ENCODE assay signal across 7 cellular contexts in genomic region chr17:8222380-8222629, GRCh38.
DNase-seq lines count a peak whose midpoint lies in the region; ATAC-seq and TF ChIP-seq lines count a peak whose summit lies in the region.

No MANE protein-coding gene starts in this region.

- H3K4me3 ChIP-seq in SK-N-MC, result peak overlapping the region; percentile 100
- H3K4me3 ChIP-seq in fibroblast of mammary gland (ENCODE audit: control insufficient read depth, low read depth, low read length), result peak overlapping the region; percentile 72
- peak overlapping the region; percentile 86 for H3K4me3 ChIP-seq in skeletal muscle cell (ENCODE audit: low read depth, low read length)

- H3K9ac ChIP-seq in SK-N-MC (ENCODE audit: insufficient read length), result peak overlapping the region; percentile 71

- H3K9me3 ChIP-seq in SK-N-MC (ENCODE audit: low read depth, low read length), result no peaks in the 10 kb centered on the region

- no peak for TF ChIP-seq CTCF in fibroblast of mammary gland (conservative IDR thresholded peaks at IDR 0.05; ENCODE audit: control insufficient read depth, insufficient read depth, low read depth, low read length)

- ATAC-seq in GM18861 (IDR thresholded peaks at IDR 0.05; ENCODE audit: unreplicated experiment), result peak; percentile 18
- peak; percentile 36 for ATAC-seq in HG02678 (IDR thresholded peaks at IDR 0.05; ENCODE audit: unreplicated experiment)

- no peaks in the 10 kb centered on the region for H3K36me3 ChIP-seq in SK-N-MC (ENCODE audit: insufficient read depth, low read length)

- H3K27ac ChIP-seq in SK-N-MC, result peak overlapping the region; percentile 98

- DNase-seq in SK-N-MC (ENCODE audit: low read depth, low spot score) (no peak), fibroblast of mammary gland (ENCODE audit: low read depth) (no peak), skeletal muscle cell (ENCODE audit: low read depth) (no peak), iPS-NIHi11 (ENCODE audit: low spot score) (no peak), NCI-H1092 (lab: John Stamatoyannopoulos, UW) (no peak)
